ENCODE assay signal across 19 cellular contexts in the genomic region with DNA sequence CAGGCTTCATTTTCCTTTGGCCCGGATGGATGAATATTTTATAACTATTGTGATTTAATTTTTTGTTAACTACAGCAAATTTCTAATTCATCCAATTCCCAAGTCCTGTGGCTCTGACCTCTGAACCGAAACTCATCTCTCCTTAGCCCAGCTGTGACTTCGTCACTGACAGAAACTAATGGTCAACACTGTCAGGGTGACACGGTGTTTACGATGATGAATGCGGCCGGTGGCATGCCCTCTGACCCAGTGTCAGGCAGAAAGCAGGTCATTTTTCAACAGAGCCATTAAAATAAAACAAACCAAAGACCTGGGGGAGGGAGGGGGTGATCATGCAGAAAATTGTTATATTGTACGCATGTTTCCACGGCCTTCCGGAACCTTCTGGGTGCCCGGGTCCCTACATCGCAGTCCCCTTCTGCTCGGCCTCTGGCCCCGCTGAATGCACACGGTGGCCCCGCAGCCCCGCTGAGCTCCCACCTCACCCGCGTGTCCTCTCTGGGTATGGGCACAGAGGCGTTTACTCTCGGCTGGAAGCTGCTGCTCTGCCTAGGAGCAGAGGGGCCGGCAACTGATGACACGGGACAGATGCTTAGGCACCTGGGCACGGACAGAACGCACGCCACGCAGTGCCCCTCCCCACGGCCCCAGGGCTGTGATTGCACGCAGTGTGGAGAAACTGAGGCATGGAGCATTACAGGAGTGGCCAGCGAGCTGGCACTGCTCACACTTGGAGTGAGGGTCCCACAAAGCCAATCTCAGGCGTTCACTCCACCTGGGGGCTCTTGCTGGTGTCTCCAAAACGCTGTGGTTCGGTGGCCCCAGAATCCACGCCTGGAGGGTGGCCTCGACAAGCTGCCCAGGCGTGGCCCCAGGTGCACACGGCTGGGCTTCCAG. TPM values are rescaled to one million over a fixed set of nuclear protein-coding genes. Genes with fewer than 3 reads are reported as not detected.
"Had no signal": no experiment of that assay in that cellular context is flagged by ENCODE, and none has a peak within 500 bp of the region (broad histone marks: within the 10 kb centered on the region; RNA-seq: fewer than 3 reads in every experiment).

No MANE protein-coding gene starts in this region.

- H3K4me1 ChIP-seq: heart left ventricle, left ventricle myocardium inferior, parathyroid adenoma, uterus had no signal

- FAIRE-seq: endometrium had no signal

- H3K9ac ChIP-seq: parathyroid adenoma had no signal

- H3K27ac ChIP-seq: heart left ventricle, left ventricle myocardium inferior, parathyroid adenoma, uterus had no signal

- H3K27me3 ChIP-seq: heart left ventricle, uterus had no signal

- H2AFZ ChIP-seq: parathyroid adenoma had no signal

- DNase-seq: activated B cell treated with CpG ODN at 0.5 μM for 24 hours; activated CD4-positive, alpha-beta T cell treated with anti-CD3 and anti-CD28 coated beads for 36 hours; activated CD4-positive, alpha-beta T cell treated with anti-CD3 and anti-CD28 coated beads, Interleukin-2, amount 50 U/mL, for 4 hours; activated CD8-positive, alpha-beta memory T cell treated with anti-CD3 and anti-CD28 coated beads, Interleukin-2, amount 50 U/mL, for 48 hours; activated naive CD4-positive, alpha-beta T cell treated with anti-CD3 and anti-CD28 coated beads, Interleukin-2, amount 10 ng/mL, durations not matched to agents 7 days and 5 days; activated T-cell treated with anti-CD3 and anti-CD28 coated beads, Interleukin-2, amount 50 U/mL, for 48 hours; amygdala; islet precursor cell; left ventricle myocardium inferior; nucleus accumbens; stimulated activated CD4-positive, alpha-beta T cell treated with anti-CD3 and anti-CD28 coated beads, Interleukin-2, amount 100 ng/mL, for 48 hours; stimulated activated CD8-positive, alpha-beta memory T cell treated with anti-CD3 and anti-CD28 coated beads, Interleukin-4, amount 100 ng/mL, for 48 hours; stimulated activated naive B cell treated with anti-CD40 and anti-IgM and Interleukin-4, amounts not matched to agents 10 μg/mL and 1 μg/mL and 100 μg/mL, for 72 hours; T1000; transverse colon; uterus had no signal

- H3K4me3 ChIP-seq: heart left ventricle, left ventricle myocardium inferior, uterus had no signal

- H3K9me3 ChIP-seq: heart left ventricle, left ventricle myocardium inferior, transverse colon, uterus had no signal

- H3K36me3 ChIP-seq: heart left ventricle, left ventricle myocardium inferior, transverse colon, uterus had no signal

RNA-seq across cellular contexts. Expression of a gene that starts 8.1 kb away (rescaled TPM):
- polyA plus RNA-seq: heart left ventricle had no signal
